8 cellular contexts compared by ENCODE assay signal in the genomic region with DNA sequence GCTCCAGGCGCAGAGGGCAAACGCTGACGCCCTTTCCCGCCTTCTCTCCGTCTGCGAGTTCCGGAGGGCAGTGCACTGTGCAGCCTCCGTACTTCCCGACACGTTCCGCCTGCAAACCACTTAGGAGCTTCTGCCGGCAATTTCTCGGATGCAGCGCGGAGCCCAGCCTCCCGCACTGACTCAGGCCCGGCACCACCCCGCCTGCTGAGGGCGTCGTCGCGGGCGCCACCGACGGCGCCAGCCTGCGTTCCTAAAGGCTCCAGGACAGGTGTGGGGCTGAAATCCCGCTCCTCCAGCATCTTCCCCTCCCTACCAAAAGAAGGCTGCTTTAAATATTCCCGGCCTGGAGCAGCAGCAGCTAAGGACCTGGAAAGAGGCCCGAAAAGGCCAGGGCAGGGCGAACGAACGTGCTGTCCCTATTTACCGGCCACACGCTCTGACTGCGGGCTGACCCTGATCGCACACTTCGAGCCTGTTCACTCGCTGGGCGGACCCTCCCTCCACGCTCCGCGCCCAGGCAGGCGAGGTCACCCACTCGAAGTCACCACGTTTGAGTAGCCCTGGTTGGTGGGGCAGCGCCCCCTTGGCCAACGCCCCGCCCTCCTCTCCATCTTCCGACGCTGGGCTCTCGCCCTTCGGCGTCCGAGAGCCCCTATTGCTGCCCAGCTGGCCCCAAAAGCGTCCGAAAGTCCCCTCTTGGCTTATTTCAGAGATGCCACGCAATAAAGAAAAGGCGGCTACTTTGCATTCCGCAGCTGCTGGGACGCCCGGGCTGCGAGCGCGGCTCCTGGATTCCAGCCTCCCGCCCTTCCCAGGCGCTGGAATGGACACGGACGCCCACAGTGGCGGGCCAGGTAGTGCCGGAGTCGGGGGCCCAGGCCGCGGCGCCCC. TPM values are rescaled to one million over a fixed set of nuclear protein-coding genes. Genes with fewer than 3 reads are reported as not detected.
A peak's percentile ranks its signal among the peaks of the same experiment; 100 is the strongest.
DNase-seq lines count a peak whose midpoint lies in the region; ATAC-seq and TF ChIP-seq lines count a peak whose summit lies in the region.

No MANE protein-coding gene starts in this region.

- H3K36me3 ChIP-seq in thoracic aorta: no peaks in the 10 kb centered on the region

- DNase-seq in AG20443 (ENCODE audit: low spot score): peak; percentile 38
- DNase-seq in astrocyte of the spinal cord (ENCODE audit: low read depth, low spot score): no peak
- DNase-seq in left kidney (ENCODE audit: low read depth, low spot score): peak; percentile 74
- DNase-seq in thoracic aorta (ENCODE audit: low spot score): no peak
- no peak for DNase-seq in NK-92 treated with Interleukin-12 subunit alpha and Interleukin-12 subunit beta, amount 100 ng/mL, for 24 hours (lab: John Stamatoyannopoulos, UW)

- ATAC-seq in GM18907 (IDR thresholded peaks at IDR 0.05; ENCODE audit: unreplicated experiment) (peak; percentile 26), HG03520 (IDR thresholded peaks at IDR 0.05; ENCODE audit: unreplicated experiment) (peak; percentile 12), thoracic aorta (ENCODE audit: insufficient number of reproducible peaks, low FRiP score, low read depth) (no peak)
- ATAC-seq in activated CD4-positive, CD25-positive, alpha-beta regulatory T cell treated with anti-CD3 and anti-CD28 coated beads, Interleukin-2, amount 50 U/mL, for 24 hours: no peak

- H3K27ac ChIP-seq in thoracic aorta: peak overlapping the region; percentile 20 to 49

- H3K4me1 ChIP-seq in thoracic aorta (ENCODE audit: control insufficient read depth in 1 of 2, low read depth in 2 of 2): peaks cover 6 to 15% of the 10 kb centered on the region in 2 donors

- peak; percentile 1 for TF ChIP-seq CTCF in astrocyte of the spinal cord (IDR thresholded peaks at IDR 0.05; ENCODE audit: low read depth, low read length)
- TF ChIP-seq CTCF in thoracic aorta (IDR thresholded peaks at IDR 0.05): no peak

- in situ Hi-C loops in astrocyte of the spinal cord (cut with HindIII; ENCODE audit: low sequenced_read_pairs): no loop called here

- no peaks in the 10 kb centered on the region for H3K9me3 ChIP-seq in thoracic aorta

- H3K27me3 ChIP-seq in thoracic aorta (replicated peaks; ENCODE audit: insufficient read depth): peaks cover 8% of the 10 kb centered on the region

- H3K4me3 ChIP-seq in astrocyte of the spinal cord (ENCODE audit: low read depth, low read length) (peak overlapping the region; percentile 54), thoracic aorta (peak overlapping the region; percentile 80)

RNA-seq across cellular contexts. Expression of gene TRIM36, which starts 9.6 kb away (rescaled TPM):
- 10 to 100 TPM in 1 of 2 donors, 1 to 10 TPM in 1; 4.6 to 15.3 TPM for total RNA-seq in thoracic aorta

Comparison
In these comparisons a context has a peak if more than half of its experiments do, and no peak if none do; other contexts are left out.
1. DNase-seq: peak in AG20443 (single experiment) and left kidney (single experiment); none in astrocyte of the spinal cord (single experiment), thoracic aorta (single experiment) and NK-92 treated with Interleukin-12 subunit alpha and Interleukin-12 subunit beta, amount 100 ng/mL, for 24 hours (single experiment).
2. ATAC-seq: peak in GM18907 (single experiment) and HG03520 (single experiment); none in thoracic aorta (single experiment) and activated CD4-positive, CD25-positive, alpha-beta regulatory T cell treated with anti-CD3 and anti-CD28 coated beads, Interleukin-2, amount 50 U/mL, for 24 hours (0 of 2).